20 cellular contexts compared by ENCODE assay signal in the genomic region with DNA sequence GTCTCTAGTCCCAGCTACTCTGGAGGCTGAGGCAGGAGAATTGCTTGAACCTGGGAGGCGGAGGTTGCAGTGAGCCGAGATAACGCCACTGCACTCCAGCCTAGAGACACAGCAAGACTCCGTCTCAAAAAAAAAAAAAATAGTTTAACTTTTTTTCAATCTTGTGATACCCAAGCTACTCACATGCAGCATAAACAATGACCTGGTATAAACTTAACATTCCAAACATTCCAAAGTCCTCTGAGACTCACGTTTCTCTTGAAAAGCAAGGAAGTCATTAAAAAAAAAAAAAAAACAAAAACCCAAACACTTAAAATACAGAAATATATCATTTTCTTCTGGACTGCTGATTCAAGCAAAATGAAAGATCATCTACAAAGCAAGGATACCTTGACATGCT. TPM values are rescaled to one million over a fixed set of nuclear protein-coding genes. Genes with fewer than 3 reads are reported as not detected.
A peak's percentile ranks its signal among the peaks of the same experiment; 100 is the strongest.
DNase-seq lines count a peak whose midpoint lies in the region; ATAC-seq, FAIRE-seq and TF ChIP-seq lines count a peak whose summit lies in the region.
"Had no signal": no experiment of that assay in that cellular context is flagged by ENCODE, and none has a peak within 500 bp of the region (broad histone marks: within the 10 kb centered on the region; RNA-seq: fewer than 3 reads in every experiment).

No MANE protein-coding gene starts in this region.

- peak overlapping the region; percentile 3 for H3K27ac Mint-ChIP-seq in Caco-2 (ENCODE audit: unreplicated experiment)
- H3K27ac Mint-ChIP-seq in osteocyte (ENCODE audit: unreplicated experiment) = peak overlapping the region; percentile 77
- H3K27ac Mint-ChIP-seq in stimulated activated memory B cell treated with anti-CD40 and anti-IgM and Interleukin-4, amounts not matched to agents 10 μg/mL and 1 μg/mL and 100 μg/mL, for 72 hours = no peak overlapping the region

- H3K4me3 ChIP-seq in Caco-2 (ENCODE audit: low read depth, low read length) = no peak overlapping the region
- H3K4me3 ChIP-seq in endothelial cell of umbilical vein (replicated peaks in 1 of 3; ENCODE audit: insufficient read depth in 1 of 3, low read depth in 1 of 3, low read length in 3 of 3) = no peak overlapping the region
- no peak overlapping the region for H3K4me3 ChIP-seq in colonic mucosa
- no peak overlapping the region for H3K4me3 ChIP-seq in mammary epithelial cell (replicated peaks in 1 of 3; ENCODE audit: insufficient read depth in 1 of 3, low read depth in 2 of 3, low read length in 3 of 3)
- H3K4me3 ChIP-seq: tibial artery had no signal

- H3K36me3 ChIP-seq in Caco-2 (ENCODE audit: control insufficient read depth, insufficient read depth, low read length) (peaks cover 5% of the 10 kb centered on the region), endothelial cell of umbilical vein (ENCODE audit: control insufficient read depth in 2 of 2, extremely low read depth in 1 of 2, insufficient read depth in 2 of 2, low read length in 2 of 2) (peaks cover 29 to 48% of the 10 kb centered on the region in 2 experiments), colonic mucosa (peaks cover 11% of the 10 kb centered on the region), mammary epithelial cell (ENCODE audit: insufficient read depth, low read length) (peaks cover 46% of the 10 kb centered on the region)

- WGBS in mammary epithelial cell (ENCODE audit: low coverage, missing lambda C conversion rate) = 62% methylated on average over 5 of the region's 5 CpGs

- dilution Hi-C loops in endothelial cell of umbilical vein (cut with MboI; ENCODE audit: extremely low pct_ligation_motif_present, low sequenced_read_pairs) = no loop called here
- dilution Hi-C loops in mammary epithelial cell (cut with HindIII; ENCODE audit: low sequenced_read_pairs) = no loop called here

- H3K4me1 ChIP-seq in Caco-2 (0 out of 2 replicates have a peak, but pooled peaks cover 8% of the 10 kb centered on the region), endothelial cell of umbilical vein (ENCODE audit: control insufficient read depth, extremely low read depth, insufficient read depth, low read length) (peaks cover 19% of the 10 kb centered on the region), colonic mucosa (no peaks in the 10 kb centered on the region), mammary epithelial cell (ENCODE audit: insufficient read depth, low read length) (no peaks in the 10 kb centered on the region)
- H3K4me1 ChIP-seq: tibial artery had no signal

- no peaks in the 10 kb centered on the region for H3K9me1 ChIP-seq in endothelial cell of umbilical vein (replicated peaks; ENCODE audit: control insufficient read depth, extremely low read depth, insufficient read depth, low read length)

- peak in 1 of 2 experiments; percentile 6 for DNase-seq in Caco-2
- DNase-seq in LHCN-M2 (ENCODE audit: low read depth) = peak; percentile 48
- DNase-seq in endothelial cell of umbilical vein (ENCODE audit: low read depth, low spot score) = peak; percentile 82
- no peak for DNase-seq in osteocyte (ENCODE audit: extremely low spot score, unreplicated experiment)
- DNase-seq in activated effector memory CD4-positive, alpha-beta T cell treated with Interleukin-2 at 50 U/mL for 16 hours = no peak
- DNase-seq in colonic mucosa = no peak
- no peak for DNase-seq in mammary epithelial cell
- DNase-seq: activated CD8-positive, alpha-beta memory T cell treated with anti-CD3 and anti-CD28 coated beads, Interleukin-2, amount 50 U/mL, for 48 hours; activated naive CD4-positive, alpha-beta T cell treated with anti-CD3 and anti-CD28 coated beads, Interleukin-2, amount 50 U/mL, for 16 hours; NCI-H146; OCI-M1; stimulated activated CD8-positive, alpha-beta memory T cell treated with anti-CD3 and anti-CD28 coated beads, Interleukin-4, amount 100 ng/mL, for 48 hours; tibial artery had no signal

- no peaks in the 10 kb centered on the region for H3K27me3 ChIP-seq in Caco-2 (replicated peaks; ENCODE audit: control insufficient read depth, insufficient read depth, low read length)
- H3K27me3 ChIP-seq in endothelial cell of umbilical vein (ENCODE audit: control insufficient read depth in 2 of 2, insufficient read depth in 2 of 2, low read length in 2 of 2) = no peaks in the 10 kb centered on the region
- no peaks in the 10 kb centered on the region for H3K27me3 ChIP-seq in colonic mucosa
- H3K27me3 ChIP-seq in mammary epithelial cell (ENCODE audit: insufficient read depth, low read length) = no peaks in the 10 kb centered on the region
- H3K27me3 ChIP-seq: tibial artery had no signal

- no peaks in the 10 kb centered on the region for H3K9me3 Mint-ChIP-seq in Caco-2 (ENCODE audit: unreplicated experiment)
- H3K9me3 Mint-ChIP-seq in osteocyte (ENCODE audit: unreplicated experiment) = no peaks in the 10 kb centered on the region
- H3K9me3 Mint-ChIP-seq in stimulated activated memory B cell treated with anti-CD40 and anti-IgM and Interleukin-4, amounts not matched to agents 10 μg/mL and 1 μg/mL and 100 μg/mL, for 72 hours = no peaks in the 10 kb centered on the region
- H3K9me3 Mint-ChIP-seq: central memory CD8-positive, alpha-beta T cell had no signal

- intact Hi-C loops in Caco-2 (cut with micrococcal nuclease; ENCODE audit: unreplicated experiment) (no loop called here), endothelial cell of umbilical vein (cut with micrococcal nuclease) (loop anchor here (1.0 kb wide), 2 partner anchors 14 to 21 kb away; partner anchors contain the start of genes CFAP61, CRNKL1 and NAA20), colonic mucosa (cut with DNase I) (no loop called here), mammary epithelial cell (cut with micrococcal nuclease) (no loop called here)

- H3K27me3 Mint-ChIP-seq in Caco-2 (ENCODE audit: insufficient read depth, unreplicated experiment) (no peaks in the 10 kb centered on the region), osteocyte (ENCODE audit: unreplicated experiment) (no peaks in the 10 kb centered on the region)
- H3K27me3 Mint-ChIP-seq in stimulated activated memory B cell treated with anti-CD40 and anti-IgM and Interleukin-4, amounts not matched to agents 10 μg/mL and 1 μg/mL and 100 μg/mL, for 72 hours = no peaks in the 10 kb centered on the region
- H3K27me3 Mint-ChIP-seq: central memory CD8-positive, alpha-beta T cell had no signal

- TF ChIP-seq CTCF in Caco-2 (IDR thresholded peaks at IDR 0.05; ENCODE audit: insufficient read depth in 1 of 2, low read depth in 1 of 2, low read length in 1 of 2, severe bottlenecking in 1 of 2, unreplicated experiment in 1 of 2) = no peak
- no peak for TF ChIP-seq CTCF in endothelial cell of umbilical vein (IDR thresholded peaks at IDR 0.05; ENCODE audit: extremely low read depth in 1 of 2, insufficient read depth in 1 of 2, low read depth in 1 of 2, low read length in 2 of 2)
- no peak for TF ChIP-seq CTCF in osteocyte (IDR thresholded peaks at IDR 0.05)
- TF ChIP-seq CTCF in colonic mucosa (IDR thresholded peaks at IDR 0.05) = no peak
- TF ChIP-seq CTCF in mammary epithelial cell (conservative IDR thresholded peaks at IDR 0.05 in 1 of 2, IDR thresholded peaks at IDR 0.05 in 1 of 2; ENCODE audit: extremely low read depth in 1 of 2, insufficient read depth in 1 of 2, low read depth in 1 of 2, low read length in 2 of 2) = no peak

- POLR2A ChIA-PET in Caco-2 (lab: Charles Lee) = interaction anchor here (0.6 to 1.1 kb wide), 2 partner anchors 14 to 62 kb away, joined by 3 to 5 read pairs; partner anchors contain the start of genes CFAP61 and CRNKL1
- POLR2A ChIA-PET in endothelial cell of umbilical vein (lab: Charles Lee) = interaction anchor here (0.6 to 1.6 kb wide), 2 partner anchors 14 to 1449 kb away, joined by 5 to 11 read pairs; partner anchors contain the start of genes CFAP61 and CRNKL1

- in situ Hi-C loops in mammary epithelial cell (cut with MboI; ENCODE audit: low sequenced_read_pairs in 2 of 2) = loop anchor here in 1 of 2 donors (25.0 kb wide), 1 partner anchor 1274 kb away; the partner anchor contains the start of gene XRN2

- H2AFZ ChIP-seq in endothelial cell of umbilical vein (ENCODE audit: low read depth, low read length) = no peak overlapping the region
- H2AFZ ChIP-seq in mammary epithelial cell (ENCODE audit: low read depth, low read length) = no peak overlapping the region
- H2AFZ ChIP-seq: parathyroid adenoma had no signal

- CTCF ChIA-PET in Caco-2 (lab: Charles Lee) (interaction anchor here (1.0 kb wide), 1 partner anchor 63 kb away, joined by 3 read pairs; no protein-coding TSS in a partner anchor), endothelial cell of umbilical vein (lab: Charles Lee) (interaction anchor here (1.3 to 2.2 kb wide), 3 partner anchors 15 to 345 kb away, joined by 3 to 6 read pairs (median 4); partner anchors contain the start of genes CFAP61, CRNKL1 and NAA20), mammary epithelial cell (lab: Charles Lee; ENCODE audit: low non-redundant PET) (no interaction called here)

- no TSS peak for BruUV-seq in Caco-2 (replicated peaks; lab: Mats Ljungman, UMichigan)
- no TSS peak for BruUV-seq in endothelial cell of umbilical vein (replicated peaks; lab: Mats Ljungman, UMichigan)
- no TSS peak for BruUV-seq in mammary epithelial cell (replicated peaks; lab: Mats Ljungman, UMichigan)

- H3K4me1 Mint-ChIP-seq in Caco-2 (ENCODE audit: low read depth, unreplicated experiment) (peaks cover 12% of the 10 kb centered on the region), osteocyte (ENCODE audit: unreplicated experiment) (peaks cover 16% of the 10 kb centered on the region)
- H3K4me1 Mint-ChIP-seq in stimulated activated memory B cell treated with anti-CD40 and anti-IgM and Interleukin-4, amounts not matched to agents 10 μg/mL and 1 μg/mL and 100 μg/mL, for 72 hours = peaks cover 6% of the 10 kb centered on the region

- TF ChIP-seq POLR2A in endothelial cell of umbilical vein (IDR thresholded peaks at IDR 0.05; ENCODE audit: low read depth, low read length) = no peak

- H3K36me3 Mint-ChIP-seq in Caco-2 (ENCODE audit: insufficient read depth, unreplicated experiment) (peaks cover 74% of the 10 kb centered on the region), osteocyte (ENCODE audit: unreplicated experiment) (peaks cover 70% of the 10 kb centered on the region)
- H3K36me3 Mint-ChIP-seq in stimulated activated memory B cell treated with anti-CD40 and anti-IgM and Interleukin-4, amounts not matched to agents 10 μg/mL and 1 μg/mL and 100 μg/mL, for 72 hours = peaks cover 45% of the 10 kb centered on the region

- H4K20me1 ChIP-seq in endothelial cell of umbilical vein (replicated peaks; ENCODE audit: control insufficient read depth, extremely low read depth, insufficient read depth, low read length) (no peaks in the 10 kb centered on the region), mammary epithelial cell (ENCODE audit: insufficient read depth, low read length) (no peaks in the 10 kb centered on the region)

- no peaks in the 10 kb centered on the region for H3K79me2 ChIP-seq in endothelial cell of umbilical vein (ENCODE audit: control insufficient read depth, insufficient read depth, low read length)
- H3K79me2 ChIP-seq in mammary epithelial cell (ENCODE audit: insufficient read depth, low read length) = no peaks in the 10 kb centered on the region
- H3K79me2 ChIP-seq: parathyroid adenoma had no signal

- H3K4me2 ChIP-seq in endothelial cell of umbilical vein (ENCODE audit: insufficient read depth, low read length) (peak overlapping the region; percentile 20), mammary epithelial cell (ENCODE audit: insufficient read depth, low read depth, low read length) (no peak overlapping the region)

- H3K9me3 ChIP-seq in Caco-2 (no peaks in the 10 kb centered on the region), endothelial cell of umbilical vein (replicated peaks; ENCODE audit: control insufficient read depth, insufficient read depth, low read length) (no peaks in the 10 kb centered on the region), colonic mucosa (no peaks in the 10 kb centered on the region), mammary epithelial cell (replicated peaks; ENCODE audit: insufficient read depth, low read length) (no peaks in the 10 kb centered on the region)
- H3K9me3 ChIP-seq: tibial artery had no signal

- no peak for ATAC-seq in stimulated activated memory B cell treated with anti-CD40 and anti-IgM and Interleukin-4, amounts not matched to agents 10 μg/mL and 1 μg/mL and 100 μg/mL, for 72 hours

- FAIRE-seq in endothelial cell of umbilical vein (lab: Jason Lieb, UNC) = peak; percentile 40

- H3K9ac ChIP-seq in endothelial cell of umbilical vein (replicated peaks; ENCODE audit: extremely low read depth, insufficient read depth, low read length) (no peak overlapping the region), colonic mucosa (ENCODE audit: low read depth in 2 of 2, low read length in 2 of 2) (no peak overlapping the region), mammary epithelial cell (ENCODE audit: insufficient read depth, low read length) (no peak overlapping the region)
- H3K9ac ChIP-seq: parathyroid adenoma had no signal

- H3K4me3 Mint-ChIP-seq in Caco-2 (ENCODE audit: unreplicated experiment) (no peak overlapping the region), osteocyte (ENCODE audit: unreplicated experiment) (no peak overlapping the region)
- H3K4me3 Mint-ChIP-seq in stimulated activated memory B cell treated with anti-CD40 and anti-IgM and Interleukin-4, amounts not matched to agents 10 μg/mL and 1 μg/mL and 100 μg/mL, for 72 hours = no peak overlapping the region
- H3K4me3 Mint-ChIP-seq: central memory CD8-positive, alpha-beta T cell had no signal

- H3K27ac ChIP-seq in endothelial cell of umbilical vein (ENCODE audit: insufficient read depth, low read depth, low read length) (peak overlapping the region; percentile 25), colonic mucosa (no peak overlapping the region), mammary epithelial cell (ENCODE audit: insufficient read depth, low read depth, low read length) (no peak overlapping the region)
- H3K27ac ChIP-seq: C4-2B, parathyroid adenoma, tibial artery had no signal

RNA-seq across cellular contexts. Expression of gene CRNKL1, which starts 14.3 kb away (rescaled TPM):
- total RNA-seq in Caco-2 (2022) (27.0 and 30.6 TPM in 2 replicates), LHCN-M2 (2014; rRNA removed) (30.1 and 31.1 TPM in 2 replicates), endothelial cell of umbilical vein (20.6 and 22.3 TPM in 2 replicates), osteocyte (21.8 and 21.9 TPM in 2 replicates), colonic mucosa (10 to 100 TPM; 21.4 to 25.8 TPM), mammary epithelial cell (10 to 100 TPM; 15.7 to 16.7 TPM)
- polyA plus RNA-seq in LHCN-M2 (2012) = 10.4 TPM
- polyA plus RNA-seq in endothelial cell of umbilical vein (3.1 and 4.9 TPM in 2 replicates), mammary epithelial cell (6.7 TPM)
- polyA plus RNA-seq in endothelial cell of umbilical vein (2011; cell fraction: cytosol; rRNA removed) = 7.2 and 7.8 TPM in 2 replicates
- polyA plus RNA-seq in endothelial cell of umbilical vein (2011; cell fraction: nucleus; rRNA removed) = 9.4 and 11.6 TPM in 2 replicates
- 18.5 and 19.3 TPM in 2 replicates for polyA plus RNA-seq in endothelial cell of umbilical vein (2012)
- polyA minus RNA-seq in endothelial cell of umbilical vein (10.1 and 11.0 TPM in 2 replicates), mammary epithelial cell (14.3 TPM)
- polyA minus RNA-seq in endothelial cell of umbilical vein (2011; cell fraction: cytosol; rRNA and poly(A)+ RNA removed) = 6.6 TPM
- 11.7 and 13.3 TPM in 2 replicates for polyA minus RNA-seq in endothelial cell of umbilical vein (2011; cell fraction: nucleus; rRNA and poly(A)+ RNA removed)

RNA-seq across cellular contexts. Expression of gene CFAP61, which starts 14.4 kb away (rescaled TPM):
- total RNA-seq in Caco-2 (2022) = not detected in 2 replicates
- 0.06 TPM in 1 of 2 replicates, not detected in the other for total RNA-seq in LHCN-M2 (2014; rRNA removed)
- not detected for polyA plus RNA-seq in LHCN-M2 (2012)
- not detected in 2 replicates for total RNA-seq in endothelial cell of umbilical vein
- not detected in 2 replicates for polyA plus RNA-seq in endothelial cell of umbilical vein
- polyA plus RNA-seq in endothelial cell of umbilical vein (2011; cell fraction: cytosol; rRNA removed) = not detected in 2 replicates
- polyA plus RNA-seq in endothelial cell of umbilical vein (2011; cell fraction: nucleus; rRNA removed) = not detected in 2 replicates
- not detected in 2 replicates for polyA plus RNA-seq in endothelial cell of umbilical vein (2012)
- polyA minus RNA-seq in endothelial cell of umbilical vein = not detected in 2 replicates
- polyA minus RNA-seq in endothelial cell of umbilical vein (2011; cell fraction: cytosol; rRNA and poly(A)+ RNA removed) = not detected
- not detected in 2 replicates for polyA minus RNA-seq in endothelial cell of umbilical vein (2011; cell fraction: nucleus; rRNA and poly(A)+ RNA removed)
- total RNA-seq in osteocyte = not detected in 2 replicates
- under 1 TPM in 1 of 2 donors, not detected in 1; 0.32 TPM for total RNA-seq in colonic mucosa
- under 1 TPM in 1 of 2 donors, not detected in 1; 0.67 TPM for total RNA-seq in mammary epithelial cell
- polyA plus RNA-seq in mammary epithelial cell = 0.07 TPM
- polyA minus RNA-seq in mammary epithelial cell = not detected
- total RNA-seq: mononuclear cell; T-helper 1 cell treated with Interleukin-12 subunit alpha and Interleukin-12 subunit beta and Interleukin-4 antibody, amounts not matched to agents 30 ng/mL and 1 ng/mL, for 36 hours had no signal
- polyA plus RNA-seq: esophagus had no signal

RNA-seq across cellular contexts. Expression of gene NAA20, which starts 20.8 kb away (rescaled TPM):
- total RNA-seq in Caco-2 (2022) (77.5 and 81.5 TPM in 2 replicates), LHCN-M2 (2014; rRNA removed) (39.1 and 59.8 TPM in 2 replicates), endothelial cell of umbilical vein (73.4 and 77.3 TPM in 2 replicates), osteocyte (49.6 and 50.6 TPM in 2 replicates), colonic mucosa (10 to 100 TPM; 43.5 to 45.8 TPM), mammary epithelial cell (100 to 1,000 TPM in 1 of 2 donors, 10 to 100 TPM in 1; 44.3 to 105 TPM)
- polyA plus RNA-seq in LHCN-M2 (2012) = 56.3 TPM
- polyA plus RNA-seq in endothelial cell of umbilical vein (41.8 and 48.6 TPM in 2 replicates), mammary epithelial cell (102 TPM)
- 60.3 and 60.5 TPM in 2 replicates for polyA plus RNA-seq in endothelial cell of umbilical vein (2011; cell fraction: cytosol; rRNA removed)
- 24.9 and 32.6 TPM in 2 replicates for polyA plus RNA-seq in endothelial cell of umbilical vein (2011; cell fraction: nucleus; rRNA removed)
- 78.1 and 122 TPM in 2 replicates for polyA plus RNA-seq in endothelial cell of umbilical vein (2012)
- polyA minus RNA-seq in endothelial cell of umbilical vein (26.9 and 38.6 TPM in 2 replicates), mammary epithelial cell (49.6 TPM)
- polyA minus RNA-seq in endothelial cell of umbilical vein (2011; cell fraction: cytosol; rRNA and poly(A)+ RNA removed) = 16.4 TPM
- 24.4 and 25.2 TPM in 2 replicates for polyA minus RNA-seq in endothelial cell of umbilical vein (2011; cell fraction: nucleus; rRNA and poly(A)+ RNA removed)

Comparison
In these comparisons a context has a peak if more than half of its experiments do, and no peak if none do; other contexts are left out.
1. DNase-seq: peak in LHCN-M2 (single experiment) and endothelial cell of umbilical vein (single experiment); none in osteocyte (single experiment), activated effector memory CD4-positive, alpha-beta T cell treated with Interleukin-2 at 50 U/mL for 16 hours (single experiment), colonic mucosa (single experiment) and mammary epithelial cell (single experiment).